In genomic region chr19:49614096-49614857, GRCh38 we compare ENCODE assay signal across 11 cellular contexts. TPM values are rescaled to one million over a fixed set of nuclear protein-coding genes. Genes with fewer than 3 reads are reported as not detected.
A peak's percentile ranks its signal among the peaks of the same experiment; 100 is the strongest.
DNase-seq lines count a peak whose midpoint lies in the region; ATAC-seq and TF ChIP-seq lines count a peak whose summit lies in the region.
"Had no signal": no experiment of that assay in that cellular context is flagged by ENCODE, and none has a peak within 500 bp of the region (broad histone marks: within the 10 kb centered on the region; RNA-seq: fewer than 3 reads in every experiment).

No MANE protein-coding gene starts in this region.

- no peaks in the 10 kb centered on the region; the same call in 1 of the 2 replicates for H3K9me3 ChIP-seq in SJSA1 (replicated peaks)
- H3K9me3 ChIP-seq in skeletal muscle satellite cell (replicated peaks; ENCODE audit: low read length) = no peaks in the 10 kb centered on the region
- H3K9me3 ChIP-seq: thyroid gland had no signal

- peak overlapping the region; percentile 97 for H3K27ac ChIP-seq in SJSA1
- H3K27ac ChIP-seq: thyroid gland had no signal

- H3K4me1 ChIP-seq in SJSA1 (replicated peaks) = peaks cover 28% of the 10 kb centered on the region
- H3K4me1 ChIP-seq in skeletal muscle satellite cell (ENCODE audit: control insufficient read depth, insufficient read depth, low read length) = peaks cover 30% of the 10 kb centered on the region
- H3K4me1 ChIP-seq: thyroid gland had no signal

- H3K27me3 Mint-ChIP-seq in activated CD4-positive, alpha-beta T cell treated with anti-CD3 and anti-CD28 coated beads for 36 hours = no peaks in the 10 kb centered on the region

- H3K9me3 Mint-ChIP-seq in activated CD4-positive, alpha-beta T cell treated with anti-CD3 and anti-CD28 coated beads for 36 hours (ENCODE audit: low read depth) = no peaks in the 10 kb centered on the region

- H3K27me3 ChIP-seq in SJSA1 (replicated peaks) = no peaks in the 10 kb centered on the region
- H3K27me3 ChIP-seq in skeletal muscle satellite cell (ENCODE audit: control insufficient read depth, insufficient read depth, low read length) = no peaks in the 10 kb centered on the region
- H3K27me3 ChIP-seq: thyroid gland had no signal

- POLR2A ChIA-PET in activated CD4-positive, alpha-beta T cell treated with anti-CD3 and anti-CD28 coated beads for 36 hours (lab: Charles Lee) = no interaction called here

- peaks cover 56% of the 10 kb centered on the region for H3K36me3 Mint-ChIP-seq in activated CD4-positive, alpha-beta T cell treated with anti-CD3 and anti-CD28 coated beads for 36 hours (ENCODE audit: low read depth)

- CTCF ChIA-PET in activated CD4-positive, alpha-beta T cell treated with anti-CD3 and anti-CD28 coated beads for 36 hours (lab: Charles Lee) = interaction anchor here (0.6 kb wide), 3 partner anchors 43 to 415 kb away, joined by 3 to 4 read pairs (median 3); no protein-coding TSS in a partner anchor

- DNase-seq in activated CD4-positive, alpha-beta T cell treated with anti-CD3 and anti-CD28 coated beads for 36 hours = peak; percentile 69
- DNase-seq in activated CD4-positive, alpha-beta T cell treated with anti-CD3 and anti-CD28 coated beads for 4 hours = no peak
- DNase-seq in SJSA1 (ENCODE audit: low read depth in 1 of 2, low spot score in 2 of 2) = peak; percentile 91 to 93
- peak; percentile 74 for DNase-seq in epithelial cell of esophagus (ENCODE audit: low read depth)
- no peak for DNase-seq in effector CD8-positive, alpha-beta T cell (lab: John Stamatoyannopoulos, UW)
- DNase-seq: AML-193, NCI-H2227 treated with DMSO at 0.1 percent for 48 hours, thyroid gland had no signal

- H3K4me3 Mint-ChIP-seq in activated CD4-positive, alpha-beta T cell treated with anti-CD3 and anti-CD28 coated beads for 36 hours = no peak overlapping the region

- H3K9ac ChIP-seq in skeletal muscle satellite cell (ENCODE audit: low read depth, low read length) = peak overlapping the region; percentile 62

- TF ChIP-seq CTCF in epithelial cell of esophagus (IDR thresholded peaks at IDR 0.05; ENCODE audit: insufficient read depth, low read depth, low read length, missing control alignments) = no peak

- peaks cover 76% of the 10 kb centered on the region for H3K36me3 ChIP-seq in SJSA1
- peaks cover 40% of the 10 kb centered on the region for H3K36me3 ChIP-seq in skeletal muscle satellite cell (ENCODE audit: insufficient read depth, low read length)

- peak overlapping the region; percentile 89 for H3K27ac Mint-ChIP-seq in activated CD4-positive, alpha-beta T cell treated with anti-CD3 and anti-CD28 coated beads for 36 hours

- peak overlapping the region; percentile 60 for H3K4me2 ChIP-seq in skeletal muscle satellite cell (ENCODE audit: low read length)

- H3K4me3 ChIP-seq in SJSA1 = peak overlapping the region; percentile 7; the same call in 1 of the 2 replicates
- H3K4me3 ChIP-seq in epithelial cell of esophagus (ENCODE audit: low read length) = no peak overlapping the region
- H3K4me3 ChIP-seq in skeletal muscle satellite cell (ENCODE audit: low read length) = peak overlapping the region; percentile 38
- H3K4me3 ChIP-seq: thyroid gland had no signal

- ATAC-seq in activated CD4-positive, alpha-beta T cell treated with anti-CD3 and anti-CD28 coated beads for 36 hours = peak; percentile 85
- ATAC-seq in HG03196 (IDR thresholded peaks at IDR 0.05; ENCODE audit: unreplicated experiment) (no peak), HG03025 (IDR thresholded peaks at IDR 0.05; ENCODE audit: low FRiP score, unreplicated experiment) (no peak)

- intact Hi-C loops in activated CD4-positive, alpha-beta T cell treated with anti-CD3 and anti-CD28 coated beads for 36 hours (cut with DNase I, micrococcal nuclease) = no loop called here

- peaks cover 17% of the 10 kb centered on the region for H3K4me1 Mint-ChIP-seq in activated CD4-positive, alpha-beta T cell treated with anti-CD3 and anti-CD28 coated beads for 36 hours

RNA-seq across cellular contexts. Expression of gene PRR12, which starts 23.3 kb away (rescaled TPM):
- 10 to 100 TPM; 21.0 to 22.7 TPM for total RNA-seq in activated CD4-positive, alpha-beta T cell treated with anti-CD3 and anti-CD28 coated beads for 36 hours
- 0.66 and 2.6 TPM in 2 replicates for total RNA-seq in SJSA1 (2014; rRNA removed; shearing (Covaris generic))
- total RNA-seq in skeletal muscle satellite cell (2012; rRNA removed) = 2.5 and 3.5 TPM in 2 replicates

RNA-seq across cellular contexts. Expression of gene RRAS, which starts 25.7 kb away (rescaled TPM):
- 10 to 100 TPM in 1 of 2 experiments, 1 to 10 TPM in 1; 9.7 to 11.7 TPM for total RNA-seq in activated CD4-positive, alpha-beta T cell treated with anti-CD3 and anti-CD28 coated beads for 36 hours
- 8.1 and 30.6 TPM in 2 replicates for total RNA-seq in SJSA1 (2014; rRNA removed; shearing (Covaris generic))
- 40.8 and 59.8 TPM in 2 replicates for total RNA-seq in skeletal muscle satellite cell (2012; rRNA removed)

RNA-seq across cellular contexts. Expression of gene SCAF1, which starts 27.7 kb away (rescaled TPM):
- total RNA-seq in activated CD4-positive, alpha-beta T cell treated with anti-CD3 and anti-CD28 coated beads for 36 hours = 10 to 100 TPM; 43.3 to 64.0 TPM
- 23.2 and 27.3 TPM in 2 replicates for total RNA-seq in SJSA1 (2014; rRNA removed; shearing (Covaris generic))
- total RNA-seq in skeletal muscle satellite cell (2012; rRNA removed) = 17.9 and 20.0 TPM in 2 replicates

RNA-seq across cellular contexts. Expression of gene PRRG2, which starts 33.2 kb away (rescaled TPM):
- 1 to 10 TPM in 1 of 2 experiments, under 1 TPM in 1; 0.81 to 1.6 TPM for total RNA-seq in activated CD4-positive, alpha-beta T cell treated with anti-CD3 and anti-CD28 coated beads for 36 hours
- not detected in 2 replicates for total RNA-seq in SJSA1 (2014; rRNA removed; shearing (Covaris generic))
- total RNA-seq in skeletal muscle satellite cell (2012; rRNA removed) = 0.25 and 0.44 TPM in 2 replicates

RNA-seq across cellular contexts. Expression of gene NOSIP, which starts 33.9 kb away (rescaled TPM):
- total RNA-seq in activated CD4-positive, alpha-beta T cell treated with anti-CD3 and anti-CD28 coated beads for 36 hours = 10 to 100 TPM; 71.4 to 73.1 TPM
- total RNA-seq in SJSA1 (2014; rRNA removed; shearing (Covaris generic)) = 129 and 140 TPM in 2 replicates
- total RNA-seq in skeletal muscle satellite cell (2012; rRNA removed) = 77.1 and 90.6 TPM in 2 replicates

Comparison
In these comparisons a context has a peak if more than half of its experiments do, and no peak if none do; other contexts are left out.
1. DNase-seq: peak in activated CD4-positive, alpha-beta T cell treated with anti-CD3 and anti-CD28 coated beads for 36 hours (single experiment), SJSA1 (2 of 2) and epithelial cell of esophagus (single experiment); none in activated CD4-positive, alpha-beta T cell treated with anti-CD3 and anti-CD28 coated beads for 4 hours (0 of 2) and effector CD8-positive, alpha-beta T cell (single experiment).